In genomic region chr11:64028398-64029115, GRCh38 we compare ENCODE assay signal across 12 cellular contexts. TPM values are rescaled to one million over a fixed set of nuclear protein-coding genes. Genes with fewer than 3 reads are reported as not detected.
DNase-seq lines count a peak whose midpoint lies in the region; ATAC-seq, FAIRE-seq and TF ChIP-seq lines count a peak whose summit lies in the region.
"Had no signal": no experiment of that assay in that cellular context is flagged by ENCODE, and none has a peak within 500 bp of the region (broad histone marks: within the 10 kb centered on the region; RNA-seq: fewer than 3 reads in every experiment).

No MANE protein-coding gene starts in this region.

- no peak for FAIRE-seq in pancreas (lab: Jason Lieb, UNC)
- FAIRE-seq: bronchial epithelial cell had no signal

- no peaks in the 10 kb centered on the region for H3K9me3 ChIP-seq in pancreas
- H3K9me3 ChIP-seq: heart left ventricle had no signal

- H3K4me1 Mint-ChIP-seq in activated CD4-positive, alpha-beta T cell treated with anti-CD3 and anti-CD28 coated beads for 36 hours: no peaks in the 10 kb centered on the region
- peaks cover 2% of the 10 kb centered on the region for H3K4me1 Mint-ChIP-seq in activated CD4-positive, alpha-beta T cell treated with anti-CD3 and anti-CD28 coated beads, Interleukin-2, amount 10 ng/mL, durations not matched to agents 7 days and 5 days
- H3K4me1 Mint-ChIP-seq: activated B cell treated with CpG ODN at 0.5 μM for 24 hours had no signal

- TF ChIP-seq CTCF in choroid plexus epithelial cell (conservative IDR thresholded peaks at IDR 0.05; ENCODE audit: low read depth, low read length) (no peak), pancreas (IDR thresholded peaks at IDR 0.05) (no peak)

- 63 to 67% methylated on average over 12 to 22 of the region's 22 CpGs for WGBS in pancreas, 2 donors

- H3K27me3 Mint-ChIP-seq in activated CD4-positive, alpha-beta T cell treated with anti-CD3 and anti-CD28 coated beads for 36 hours: peaks cover 14% of the 10 kb centered on the region
- H3K27me3 Mint-ChIP-seq in activated CD4-positive, alpha-beta T cell treated with anti-CD3 and anti-CD28 coated beads, Interleukin-2, amount 10 ng/mL, durations not matched to agents 7 days and 5 days: peaks cover 11% of the 10 kb centered on the region

- no peak overlapping the region for H3K27ac Mint-ChIP-seq in activated CD4-positive, alpha-beta T cell treated with anti-CD3 and anti-CD28 coated beads for 36 hours
- no peak overlapping the region for H3K27ac Mint-ChIP-seq in activated CD4-positive, alpha-beta T cell treated with anti-CD3 and anti-CD28 coated beads, Interleukin-2, amount 10 ng/mL, durations not matched to agents 7 days and 5 days
- H3K27ac Mint-ChIP-seq: activated B cell treated with CpG ODN at 0.5 μM for 24 hours had no signal

- POLR2A ChIA-PET in activated CD4-positive, alpha-beta T cell treated with anti-CD3 and anti-CD28 coated beads for 36 hours (lab: Charles Lee): no interaction called here
- POLR2A ChIA-PET in activated CD4-positive, alpha-beta T cell treated with anti-CD3 and anti-CD28 coated beads, Interleukin-2, amount 10 ng/mL, durations not matched to agents 7 days and 5 days (lab: Charles Lee): no interaction called here

- H3K4me3 Mint-ChIP-seq in activated CD4-positive, alpha-beta T cell treated with anti-CD3 and anti-CD28 coated beads for 36 hours: no peak overlapping the region
- no peak overlapping the region for H3K4me3 Mint-ChIP-seq in activated CD4-positive, alpha-beta T cell treated with anti-CD3 and anti-CD28 coated beads, Interleukin-2, amount 10 ng/mL, durations not matched to agents 7 days and 5 days
- H3K4me3 Mint-ChIP-seq: activated B cell treated with CpG ODN at 0.5 μM for 24 hours had no signal

- H3K4me3 ChIP-seq in choroid plexus epithelial cell (ENCODE audit: low read depth, low read length) (no peak overlapping the region), pancreas (no peak overlapping the region)

- no peaks in the 10 kb centered on the region for H3K36me3 ChIP-seq in pancreas
- H3K36me3 ChIP-seq: heart left ventricle had no signal

- intact Hi-C loops in activated CD4-positive, alpha-beta T cell treated with anti-CD3 and anti-CD28 coated beads for 36 hours (cut with DNase I, micrococcal nuclease): no loop called here
- intact Hi-C loops in pancreas (cut with DNase I): no loop called here

- no peaks in the 10 kb centered on the region for H3K36me3 Mint-ChIP-seq in activated CD4-positive, alpha-beta T cell treated with anti-CD3 and anti-CD28 coated beads for 36 hours (ENCODE audit: low read depth)
- no peaks in the 10 kb centered on the region for H3K36me3 Mint-ChIP-seq in activated CD4-positive, alpha-beta T cell treated with anti-CD3 and anti-CD28 coated beads, Interleukin-2, amount 10 ng/mL, durations not matched to agents 7 days and 5 days (ENCODE audit: low read depth)

- no peaks in the 10 kb centered on the region for H3K4me1 ChIP-seq in pancreas
- H3K4me1 ChIP-seq: parathyroid adenoma had no signal

- H3K9me3 Mint-ChIP-seq in activated CD4-positive, alpha-beta T cell treated with anti-CD3 and anti-CD28 coated beads for 36 hours (ENCODE audit: low read depth): no peaks in the 10 kb centered on the region
- H3K9me3 Mint-ChIP-seq in activated CD4-positive, alpha-beta T cell treated with anti-CD3 and anti-CD28 coated beads, Interleukin-2, amount 10 ng/mL, durations not matched to agents 7 days and 5 days: no peaks in the 10 kb centered on the region
- H3K9me3 Mint-ChIP-seq: activated B cell treated with CpG ODN at 0.5 μM for 24 hours had no signal

- ATAC-seq in activated CD4-positive, alpha-beta T cell treated with anti-CD3 and anti-CD28 coated beads for 36 hours: peak; percentile 42
- ATAC-seq in pancreas: peak; percentile 30 to 57 (median 49)
- no peak for ATAC-seq in HG02852 (IDR thresholded peaks at IDR 0.05; ENCODE audit: unreplicated experiment)
- no peak for ATAC-seq in HG03108 (IDR thresholded peaks at IDR 0.05; ENCODE audit: unreplicated experiment)
- ATAC-seq: heart left ventricle had no signal

- peak; percentile 46 for DNase-seq in activated CD4-positive, alpha-beta T cell treated with anti-CD3 and anti-CD28 coated beads for 36 hours
- no peak for DNase-seq in activated CD4-positive, alpha-beta T cell treated with anti-CD3 and anti-CD28 coated beads, Interleukin-2, amount 10 ng/mL, durations not matched to agents 7 days and 5 days
- DNase-seq in NCI-H2171 treated with DMSO at 0.1 percent for 48 hours (lab: John Stamatoyannopoulos, UW) (peak; percentile 73), choroid plexus epithelial cell (ENCODE audit: low read depth) (peak; percentile 47), pancreas (peak in 2 of 6 donors; percentile 40 to 43), NCI-H2081 (lab: John Stamatoyannopoulos, UW) (no peak)
- DNase-seq: activated B cell treated with CpG ODN at 0.5 μM for 24 hours, heart left ventricle had no signal

- CTCF ChIA-PET in activated CD4-positive, alpha-beta T cell treated with anti-CD3 and anti-CD28 coated beads for 36 hours (lab: Charles Lee): interaction anchor here (0.6 to 0.8 kb wide), 2 partner anchors 21 to 70 kb away, joined by 3 read pairs; no protein-coding TSS in a partner anchor
- CTCF ChIA-PET in activated CD4-positive, alpha-beta T cell treated with anti-CD3 and anti-CD28 coated beads, Interleukin-2, amount 10 ng/mL, durations not matched to agents 7 days and 5 days (lab: Charles Lee): interaction anchor here (0.8 to 2.8 kb wide), 3 partner anchors 12 to 28 kb away, joined by 3 to 11 read pairs (median 3); no protein-coding TSS in a partner anchor

- no peak overlapping the region for H3K27ac ChIP-seq in pancreas
- H3K27ac ChIP-seq: parathyroid adenoma had no signal

- no peaks in the 10 kb centered on the region for H3K27me3 ChIP-seq in pancreas

RNA-seq across cellular contexts. Expression of gene FLRT1, which starts 7.2 kb away (rescaled TPM):
- under 1 TPM; 0.21 to 0.25 TPM for total RNA-seq in activated CD4-positive, alpha-beta T cell treated with anti-CD3 and anti-CD28 coated beads for 36 hours
- not detected for total RNA-seq in activated CD4-positive, alpha-beta T cell treated with anti-CD3 and anti-CD28 coated beads, Interleukin-2, amount 10 ng/mL, durations not matched to agents 7 days and 5 days
- under 1 TPM; 0.04 to 0.31 (median 0.15) TPM for total RNA-seq in pancreas
- polyA plus RNA-seq in pancreas: under 1 TPM; 0.27 to 0.87 TPM
- total RNA-seq: activated B cell treated with CpG ODN at 0.5 μM for 24 hours had no signal

RNA-seq across cellular contexts. Expression of gene OTUB1, which starts 42.3 kb away (rescaled TPM):
- 10 to 100 TPM; 77.4 to 86.1 TPM for total RNA-seq in activated CD4-positive, alpha-beta T cell treated with anti-CD3 and anti-CD28 coated beads for 36 hours
- total RNA-seq in activated CD4-positive, alpha-beta T cell treated with anti-CD3 and anti-CD28 coated beads, Interleukin-2, amount 10 ng/mL, durations not matched to agents 7 days and 5 days: 100 to 1,000 TPM in 1 of 2 experiments, 10 to 100 TPM in 1; 94.8 to 102 TPM
- total RNA-seq in pancreas: 10 to 100 TPM; 15.2 to 32.0 (median 24.4) TPM
- polyA plus RNA-seq in pancreas: 10 to 100 TPM; 42.4 to 57.8 TPM

RNA-seq across cellular contexts. Expression of gene COX8A, which starts 54.1 kb away (rescaled TPM):
- total RNA-seq in activated CD4-positive, alpha-beta T cell treated with anti-CD3 and anti-CD28 coated beads for 36 hours: 100 to 1,000 TPM; 413 to 454 TPM
- total RNA-seq in activated CD4-positive, alpha-beta T cell treated with anti-CD3 and anti-CD28 coated beads, Interleukin-2, amount 10 ng/mL, durations not matched to agents 7 days and 5 days: 100 to 1,000 TPM; 451 to 462 TPM
- 100 to 1,000 TPM in 4 of 6 donors, 10 to 100 TPM in 2; 79.8 to 135 (median 118) TPM for total RNA-seq in pancreas
- polyA plus RNA-seq in pancreas: 100 to 1,000 TPM; 351 to 441 TPM

Comparison
In these comparisons a context has a peak if more than half of its experiments do, and no peak if none do; other contexts are left out.
1. DNase-seq: peak in activated CD4-positive, alpha-beta T cell treated with anti-CD3 and anti-CD28 coated beads for 36 hours (single experiment), NCI-H2171 treated with DMSO at 0.1 percent for 48 hours (single experiment) and choroid plexus epithelial cell (single experiment); none in activated CD4-positive, alpha-beta T cell treated with anti-CD3 and anti-CD28 coated beads, Interleukin-2, amount 10 ng/mL, durations not matched to agents 7 days and 5 days (single experiment) and NCI-H2081 (0 of 2).
2. ATAC-seq: peak in activated CD4-positive, alpha-beta T cell treated with anti-CD3 and anti-CD28 coated beads for 36 hours (single experiment) and pancreas (4 of 4); none in HG02852 (single experiment) and HG03108 (single experiment).